ENCODE assay signal across 18 cellular contexts in genomic region chr11:72826942-72827480, GRCh38. TPM values are rescaled to one million over a fixed set of nuclear protein-coding genes. Genes with fewer than 3 reads are reported as not detected.
DNase-seq lines count a peak whose midpoint lies in the region; ATAC-seq, FAIRE-seq and TF ChIP-seq lines count a peak whose summit lies in the region.
"Had no signal": no experiment of that assay in that cellular context is flagged by ENCODE, and none has a peak within 500 bp of the region (broad histone marks: within the 10 kb centered on the region; RNA-seq: fewer than 3 reads in every experiment).

No MANE protein-coding gene starts in this region.

- H3K4me1 Mint-ChIP-seq in activated CD4-positive, alpha-beta T cell treated with anti-CD3 and anti-CD28 coated beads, Interleukin-2, amount 10 ng/mL, durations not matched to agents 24 days and 14 days, result peaks cover 11% of the 10 kb centered on the region

- no peaks in the 10 kb centered on the region for H3K9me3 ChIP-seq in Peyer's patch
- no peaks in the 10 kb centered on the region for H3K9me3 ChIP-seq in effector memory CD4-positive, alpha-beta T cell (ENCODE audit: control insufficient read depth, low read length)
- H3K9me3 ChIP-seq in small intestine (ENCODE audit: control insufficient read depth, low read depth), result no peaks in the 10 kb centered on the region

- H3K27ac Mint-ChIP-seq in activated CD4-positive, alpha-beta T cell treated with anti-CD3 and anti-CD28 coated beads, Interleukin-2, amount 10 ng/mL, durations not matched to agents 24 days and 14 days, result peak overlapping the region; percentile 48

- peaks cover 0 to 8% (median 0%) of the 10 kb centered on the region in 3 donors for H3K36me3 ChIP-seq in Peyer's patch
- H3K36me3 ChIP-seq in effector memory CD4-positive, alpha-beta T cell (ENCODE audit: control insufficient read depth, insufficient read depth, low read length), result peaks cover 58% of the 10 kb centered on the region
- peaks cover 0 to 5% of the 10 kb centered on the region in 2 donors for H3K36me3 ChIP-seq in small intestine (ENCODE audit: control insufficient read depth in 2 of 2, insufficient read depth in 2 of 2, low read length in 2 of 2)

- TF ChIP-seq POLR2A in Peyer's patch (IDR thresholded peaks at IDR 0.05), result no peak

- H3K27ac ChIP-seq in Peyer's patch, result peak overlapping the region in 3 of 4 donors; percentile 58 to 88 (median 74)
- H3K27ac ChIP-seq in effector memory CD4-positive, alpha-beta T cell (ENCODE audit: insufficient read depth, low read length, poor library complexity, severe bottlenecking), result peak overlapping the region; percentile 37
- peak overlapping the region; percentile 69 to 86 for H3K27ac ChIP-seq in small intestine (ENCODE audit: low read depth in 1 of 2, low read length in 1 of 2)
- H3K27ac ChIP-seq: VCaP had no signal

- H3K4me3 Mint-ChIP-seq in activated CD4-positive, alpha-beta T cell treated with anti-CD3 and anti-CD28 coated beads, Interleukin-2, amount 10 ng/mL, durations not matched to agents 24 days and 14 days, result no peak overlapping the region

- DNase-seq in activated CD4-positive, alpha-beta T cell treated with anti-CD3 and anti-CD28 coated beads, Interleukin-2, amount 10 ng/mL, durations not matched to agents 24 days and 14 days, result no peak
- DNase-seq in activated CD4-positive, alpha-beta T cell treated with anti-CD3 and anti-CD28 coated beads for 4 hours, result no peak
- no peak for DNase-seq in Peyer's patch
- no peak for DNase-seq in effector memory CD4-positive, alpha-beta T cell
- DNase-seq in small intestine, result no peak
- DNase-seq in KG1 (lab: John Stamatoyannopoulos, UW), result no peak
- DNase-seq: amniotic stem cell; H7; NCI-H2081 treated with DMSO at 0.1 percent for 48 hours; NCI-H526; stimulated activated CD4-positive, alpha-beta T cell treated with anti-CD3 and anti-CD28 coated beads, Interleukin-4, amount 100 ng/mL, for 24 hours had no signal

- no peak for FAIRE-seq in small intestine (lab: Jason Lieb, UNC)
- FAIRE-seq: A204.1, endothelial cell of umbilical vein, frontal cortex had no signal

- no peak for TF ChIP-seq CTCF in Peyer's patch (IDR thresholded peaks at IDR 0.05)

- ATAC-seq in GM18517 (IDR thresholded peaks at IDR 0.05; ENCODE audit: unreplicated experiment), result no peak
- ATAC-seq in GM21360 (IDR thresholded peaks at IDR 0.05; ENCODE audit: unreplicated experiment), result no peak

- H3K4me3 ChIP-seq in Peyer's patch (no peak overlapping the region), small intestine (ENCODE audit: low read depth in 1 of 2, low read length in 2 of 2) (no peak overlapping the region)
- H3K4me3 ChIP-seq in effector memory CD4-positive, alpha-beta T cell (ENCODE audit: insufficient read depth, low read depth, low read length, poor library complexity, severe bottlenecking), result no peak overlapping the region
- H3K4me3 ChIP-seq: lung had no signal

- no peaks in the 10 kb centered on the region for H3K27me3 Mint-ChIP-seq in activated CD4-positive, alpha-beta T cell treated with anti-CD3 and anti-CD28 coated beads, Interleukin-2, amount 10 ng/mL, durations not matched to agents 24 days and 14 days

- H3K27me3 ChIP-seq in Peyer's patch, result no peaks in the 10 kb centered on the region
- H3K27me3 ChIP-seq in effector memory CD4-positive, alpha-beta T cell (replicated peaks; ENCODE audit: control insufficient read depth, insufficient read depth, low read length, poor library complexity, severe bottlenecking), result no peaks in the 10 kb centered on the region
- H3K27me3 ChIP-seq in small intestine (ENCODE audit: control insufficient read depth in 2 of 2, insufficient read depth in 2 of 2, low read length in 2 of 2), result no peaks in the 10 kb centered on the region

- H3K9me3 Mint-ChIP-seq in activated CD4-positive, alpha-beta T cell treated with anti-CD3 and anti-CD28 coated beads, Interleukin-2, amount 10 ng/mL, durations not matched to agents 24 days and 14 days, result no peaks in the 10 kb centered on the region

- intact Hi-C loops in activated CD4-positive, alpha-beta T cell treated with anti-CD3 and anti-CD28 coated beads, Interleukin-2, amount 10 ng/mL, durations not matched to agents 24 days and 14 days (cut with micrococcal nuclease), result no loop called here

- H3K36me3 Mint-ChIP-seq in activated CD4-positive, alpha-beta T cell treated with anti-CD3 and anti-CD28 coated beads, Interleukin-2, amount 10 ng/mL, durations not matched to agents 24 days and 14 days (ENCODE audit: low read depth), result peaks cover 42% of the 10 kb centered on the region

- H3K4me1 ChIP-seq in Peyer's patch (peaks cover 3 to 22% (median 12%) of the 10 kb centered on the region in 4 donors), small intestine (ENCODE audit: control insufficient read depth in 2 of 2, insufficient read depth in 1 of 2, low read depth in 1 of 2, low read length in 1 of 2) (no peaks in the 10 kb centered on the region)
- H3K4me1 ChIP-seq in effector memory CD4-positive, alpha-beta T cell (ENCODE audit: control insufficient read depth, insufficient read depth, low read length, poor library complexity, severe bottlenecking), result no peaks in the 10 kb centered on the region

- 90 to 94% (median 93%) methylated on average over 8 of the region's 8 CpGs for WGBS in small intestine, 3 donors

RNA-seq across cellular contexts. Expression of gene ATG16L2, which starts 12.8 kb away (rescaled TPM):
- total RNA-seq in activated CD4-positive, alpha-beta T cell treated with anti-CD3 and anti-CD28 coated beads, Interleukin-2, amount 10 ng/mL, durations not matched to agents 24 days and 14 days, result 74.1 and 75.8 TPM in 2 replicates
- 100 to 1,000 TPM in 1 of 4 donors, 10 to 100 TPM in 3; 39.9 to 226 (median 65.0) TPM for total RNA-seq in Peyer's patch
- polyA plus RNA-seq in small intestine, result 10 to 100 TPM; 19.7 to 43.2 (median 37.0) TPM

RNA-seq across cellular contexts. Expression of gene STARD10, which starts 33.2 kb away (rescaled TPM):
- total RNA-seq in activated CD4-positive, alpha-beta T cell treated with anti-CD3 and anti-CD28 coated beads, Interleukin-2, amount 10 ng/mL, durations not matched to agents 24 days and 14 days, result 16.3 and 17.2 TPM in 2 replicates
- 100 to 1,000 TPM; 118 to 187 (median 168) TPM for total RNA-seq in Peyer's patch
- polyA plus RNA-seq in small intestine, result 100 to 1,000 TPM; 169 to 331 (median 238) TPM
